Comparison of ENCODE assay signal across 1 cellular context in genomic region chr11:68751331-68751856, GRCh38.
A peak's percentile ranks its signal among the peaks of the same experiment; 100 is the strongest.
TF ChIP-seq lines count a peak whose summit lies in the region.

TESMIN (minus strand) TSS chr11:68751520; CDS start chr11:68750660, 860 bp downstream.

TF ChIP-seq in K562, 482 proteins besides CTCF, POLR2A, EP300 and RAD21 (continued from another document and continues in another):
- TF ChIP-seq GABPB2 (CRISPR knock-in tag; conservative IDR thresholded peaks at IDR 0.05), result no peak
- no peak for TF ChIP-seq BCL6 (CRISPR knock-in tag; IDR thresholded peaks at IDR 0.05)
- peak; percentile 66 for TF ChIP-seq PCBP2 (IDR thresholded peaks at IDR 0.05; ENCODE audit: low read depth, low read length, poor library complexity, severe bottlenecking)
- TF ChIP-seq THRA (IDR thresholded peaks at IDR 0.05), result no peak
- peak; percentile 60 for TF ChIP-seq NEUROD1 (IDR thresholded peaks at IDR 0.05; ENCODE audit: borderline replicate concordance, low read depth, low read length, partially characterized antibody)
- no peak for TF ChIP-seq CBX8 (IDR thresholded peaks at IDR 0.05; ENCODE audit: borderline replicate concordance, extremely low read depth, low read depth, low read length, poor library complexity, severe bottlenecking)
- TF ChIP-seq CREB5 (CRISPR knock-in tag; IDR thresholded peaks at IDR 0.05), result no peak
- TF ChIP-seq ZNF639 (CRISPR knock-in tag; conservative IDR thresholded peaks at IDR 0.05 in 1 of 2, IDR thresholded peaks at IDR 0.05 in 1 of 2), result peak in 1 of 2 experiments; percentile 69; a peak in 1 of 4 replicates
- peak; percentile 93 for TF ChIP-seq CCNT2 (IDR thresholded peaks at IDR 0.05; ENCODE audit: borderline replicate concordance, extremely low read depth, insufficient read length, low read depth, low read length)
- no peak for TF ChIP-seq HDAC3 (IDR thresholded peaks at IDR 0.05; ENCODE audit: borderline replicate concordance, partially characterized antibody)
- no peak for TF ChIP-seq MEF2A (IDR thresholded peaks at IDR 0.05; ENCODE audit: control insufficient read depth, low read depth, low read length)
- no peak for TF ChIP-seq ZSCAN29 (IDR thresholded peaks at IDR 0.05)
- no peak for TF ChIP-seq HES1 (IDR thresholded peaks at IDR 0.05; ENCODE audit: low read depth)
- TF ChIP-seq MBD2 (IDR thresholded peaks at IDR 0.05; ENCODE audit: borderline replicate concordance, low read depth), result peak; percentile 48; the same call in 1 of the 2 replicates
- TF ChIP-seq EZH2 (IDR thresholded peaks at IDR 0.05; ENCODE audit: borderline replicate concordance, low read depth, low read length), result no peak
- TF ChIP-seq NR0B1 (IDR thresholded peaks at IDR 0.05; ENCODE audit: partially characterized antibody), result no peak
- no peak for TF ChIP-seq ZNF280A (IDR thresholded peaks at IDR 0.05; ENCODE audit: low read depth, partially characterized antibody)
- no peak for TF ChIP-seq ATF6 (CRISPR knock-in tag; IDR thresholded peaks at IDR 0.05)
- TF ChIP-seq ZNF77 (CRISPR knock-in tag; IDR thresholded peaks at IDR 0.05), result no peak
- TF ChIP-seq MYC (IDR thresholded peaks at IDR 0.05; ENCODE audit: low read depth, low read length), result peak; percentile 93
- no peak for TF ChIP-seq MYC (CRISPR knock-in tag; IDR thresholded peaks at IDR 0.05; ENCODE audit: borderline replicate concordance, low read depth)
- TF ChIP-seq YY1 (IDR thresholded peaks at IDR 0.05; ENCODE audit: borderline replicate concordance in 1 of 3, control insufficient read depth in 1 of 3, extremely low read depth in 1 of 3, insufficient read depth in 3 of 3, insufficient read length in 1 of 3, insufficient replicate concordance in 2 of 3, low read depth in 1 of 3, low read length in 2 of 3), result peak in 2 of 3 experiments; percentile 53 to 69
- TF ChIP-seq TOE1 (IDR thresholded peaks at IDR 0.05; ENCODE audit: borderline replicate concordance), result no peak
- no peak for TF ChIP-seq TOE1 (CRISPR knock-in tag; IDR thresholded peaks at IDR 0.05; ENCODE audit: borderline replicate concordance, low read depth)
- no peak for TF ChIP-seq REST (CRISPR knock-in tag; IDR thresholded peaks at IDR 0.05; ENCODE audit: low read depth)
- TF ChIP-seq PML (IDR thresholded peaks at IDR 0.05; ENCODE audit: low read length), result peak; percentile 30; the same call in 1 of the 2 replicates
- peak; percentile 32 for TF ChIP-seq POLR2B (IDR thresholded peaks at IDR 0.05; ENCODE audit: low read depth, partially characterized antibody)
- no peak for TF ChIP-seq ZNF212 (CRISPR knock-in tag; IDR thresholded peaks at IDR 0.05)
- TF ChIP-seq FOXM1 (IDR thresholded peaks at IDR 0.05; ENCODE audit: low read depth), result no peak
- no peak for TF ChIP-seq FOXM1 (CRISPR knock-in tag; IDR thresholded peaks at IDR 0.05; ENCODE audit: low read depth)
- no peak for TF ChIP-seq ILK (tag; IDR thresholded peaks at IDR 0.05; ENCODE audit: borderline replicate concordance, low read depth)
- no peak; the same call in 1 of the 2 replicates for TF ChIP-seq EP400 (IDR thresholded peaks at IDR 0.05)
- TF ChIP-seq ZNF511 (CRISPR knock-in tag; IDR thresholded peaks at IDR 0.05), result 0 out of 2 replicates have a peak, but pooled peaks have one; percentile 70
- TF ChIP-seq ZBTB2 (IDR thresholded peaks at IDR 0.05), result no peak
- 0 out of 2 replicates have a peak, but pooled peaks have one; percentile 22 for TF ChIP-seq SOX6 (IDR thresholded peaks at IDR 0.05)
- no peak for TF ChIP-seq ZNF668 (CRISPR knock-in tag; IDR thresholded peaks at IDR 0.05)
- TF ChIP-seq HMGN3 (IDR thresholded peaks at IDR 0.05; ENCODE audit: borderline replicate concordance, extremely low read depth, insufficient read length, low read depth, low read length), result peak; percentile 91
- TF ChIP-seq SNAPC5 (CRISPR knock-in tag; IDR thresholded peaks at IDR 0.05), result no peak
- no peak for TF ChIP-seq CREB3L1 (IDR thresholded peaks at IDR 0.05; ENCODE audit: borderline replicate concordance, low read depth)
- no peak for TF ChIP-seq MTA2 (IDR thresholded peaks at IDR 0.05; ENCODE audit: low read depth)
- TF ChIP-seq MITF (IDR thresholded peaks at IDR 0.05), result peak; percentile 58; the same call in 1 of the 2 replicates
